Comparison of ENCODE assay signal across 12 cellular contexts in genomic region chr5:151795426-151795825, GRCh38. TPM values are rescaled to one million over a fixed set of nuclear protein-coding genes. Genes with fewer than 3 reads are reported as not detected.
A peak's percentile ranks its signal among the peaks of the same experiment; 100 is the strongest.
DNase-seq lines count a peak whose midpoint lies in the region; ATAC-seq and TF ChIP-seq lines count a peak whose summit lies in the region.
"Had no signal": no experiment of that assay in that cellular context is flagged by ENCODE, and none has a peak within 500 bp of the region (broad histone marks: within the 10 kb centered on the region; RNA-seq: fewer than 3 reads in every experiment).

No MANE protein-coding gene starts in this region.

- peaks cover 12 to 54% of the 10 kb centered on the region in 2 donors for H3K36me3 Mint-ChIP-seq in activated T-cell treated with anti-CD3 and anti-CD28 coated beads, Interleukin-2, amount 50 U/mL, for 72 hours (ENCODE audit: insufficient read depth in 2 of 2)
- H3K36me3 Mint-ChIP-seq in CD8-positive, alpha-beta T cell = peaks cover 91% of the 10 kb centered on the region
- peaks cover 75% of the 10 kb centered on the region for H3K36me3 Mint-ChIP-seq in activated CD8-positive, alpha-beta T cell treated with anti-CD3 and anti-CD28 coated beads, Interleukin-2, amount 10 ng/mL, durations not matched to agents 7 days and 5 days (ENCODE audit: low read depth)

- DNase-seq in activated T-cell treated with anti-CD3 and anti-CD28 coated beads, Interleukin-2, amount 50 U/mL, for 72 hours = no peak
- DNase-seq in activated T-cell treated with anti-CD3 and anti-CD28 coated beads, Interleukin-2, amount 50 U/mL, for 48 hours = no peak
- no peak for DNase-seq in CD8-positive, alpha-beta T cell
- DNase-seq in activated CD8-positive, alpha-beta T cell treated with anti-CD3 and anti-CD28 coated beads, Interleukin-2, amount 10 ng/mL, durations not matched to agents 7 days and 5 days = no peak
- no peak for DNase-seq in NCI-H1436 treated with DMSO at 0.1 percent for 48 hours (lab: John Stamatoyannopoulos, UW)
- DNase-seq: DMS153, DMS79, GDM1, H9 had no signal

- peak overlapping the region; percentile 94 for H3K27ac Mint-ChIP-seq in activated T-cell treated with anti-CD3 and anti-CD28 coated beads, Interleukin-2, amount 50 U/mL, for 72 hours
- peak overlapping the region; percentile 27 for H3K27ac Mint-ChIP-seq in CD8-positive, alpha-beta T cell
- H3K27ac Mint-ChIP-seq in activated CD8-positive, alpha-beta T cell treated with anti-CD3 and anti-CD28 coated beads, Interleukin-2, amount 10 ng/mL, durations not matched to agents 7 days and 5 days = peak overlapping the region; percentile 14
- H3K27ac Mint-ChIP-seq: B cell had no signal

- peaks cover 21% of the 10 kb centered on the region for H3K4me1 Mint-ChIP-seq in activated T-cell treated with anti-CD3 and anti-CD28 coated beads, Interleukin-2, amount 50 U/mL, for 72 hours (ENCODE audit: low read depth)
- peaks cover 31% of the 10 kb centered on the region for H3K4me1 Mint-ChIP-seq in CD8-positive, alpha-beta T cell (ENCODE audit: low read depth)
- H3K4me1 Mint-ChIP-seq in activated CD8-positive, alpha-beta T cell treated with anti-CD3 and anti-CD28 coated beads, Interleukin-2, amount 10 ng/mL, durations not matched to agents 7 days and 5 days (ENCODE audit: low read depth) = peaks cover 33% of the 10 kb centered on the region
- H3K4me1 Mint-ChIP-seq: B cell, H9 had no signal

- intact Hi-C loops in CD8-positive, alpha-beta T cell (cut with DNase I, micrococcal nuclease) = no loop called here

- peaks cover 72% of the 10 kb centered on the region for H3K36me3 ChIP-seq in CD8-positive, alpha-beta T cell (ENCODE audit: insufficient read depth, low read length)

- H3K4me3 ChIP-seq in CD8-positive, alpha-beta T cell (ENCODE audit: low read depth, low read length) = no peak overlapping the region
- H3K4me3 ChIP-seq: BLaER1 treated with 17β-estradiol and CSF1 and Interleukin-3, amounts not matched to agents 10 nM and 100 nM had no signal

- no peaks in the 10 kb centered on the region for H3K9me3 ChIP-seq in CD8-positive, alpha-beta T cell (ENCODE audit: low read length)
- H3K9me3 ChIP-seq: BLaER1 treated with 17β-estradiol and CSF1 and Interleukin-3, amounts not matched to agents 10 nM and 100 nM had no signal

- no peaks in the 10 kb centered on the region for H3K9me3 Mint-ChIP-seq in activated T-cell treated with anti-CD3 and anti-CD28 coated beads, Interleukin-2, amount 50 U/mL, for 72 hours
- no peaks in the 10 kb centered on the region for H3K9me3 Mint-ChIP-seq in CD8-positive, alpha-beta T cell
- H3K9me3 Mint-ChIP-seq in activated CD8-positive, alpha-beta T cell treated with anti-CD3 and anti-CD28 coated beads, Interleukin-2, amount 10 ng/mL, durations not matched to agents 7 days and 5 days (ENCODE audit: insufficient read depth) = no peaks in the 10 kb centered on the region
- H3K9me3 Mint-ChIP-seq: H9 had no signal

- no peak for TF ChIP-seq CTCF in CD8-positive, alpha-beta T cell (IDR thresholded peaks at IDR 0.05)

- H3K27me3 ChIP-seq in CD8-positive, alpha-beta T cell (ENCODE audit: insufficient read depth, low read length) = no peaks in the 10 kb centered on the region
- H3K27me3 ChIP-seq: BLaER1 treated with 17β-estradiol and CSF1 and Interleukin-3, amounts not matched to agents 10 nM and 100 nM had no signal

- POLR2A ChIA-PET in CD8-positive, alpha-beta T cell (lab: Charles Lee) = no interaction called here
- POLR2A ChIA-PET in activated CD8-positive, alpha-beta T cell treated with anti-CD3 and anti-CD28 coated beads, Interleukin-2, amount 10 ng/mL, durations not matched to agents 7 days and 5 days (lab: Charles Lee) = no interaction called here

- CTCF ChIA-PET in CD8-positive, alpha-beta T cell (lab: Charles Lee) = no interaction called here
- CTCF ChIA-PET in activated CD8-positive, alpha-beta T cell treated with anti-CD3 and anti-CD28 coated beads, Interleukin-2, amount 10 ng/mL, durations not matched to agents 7 days and 5 days (lab: Charles Lee) = no interaction called here

- H3K4me3 Mint-ChIP-seq in activated T-cell treated with anti-CD3 and anti-CD28 coated beads, Interleukin-2, amount 50 U/mL, for 72 hours = no peak overlapping the region
- no peak overlapping the region for H3K4me3 Mint-ChIP-seq in CD8-positive, alpha-beta T cell
- no peak overlapping the region for H3K4me3 Mint-ChIP-seq in activated CD8-positive, alpha-beta T cell treated with anti-CD3 and anti-CD28 coated beads, Interleukin-2, amount 10 ng/mL, durations not matched to agents 7 days and 5 days
- H3K4me3 Mint-ChIP-seq: B cell, H9 had no signal

- ATAC-seq in activated T-cell treated with anti-CD3 and anti-CD28 coated beads, Interleukin-2, amount 50 U/mL, for 72 hours (replicated peaks in 1 of 2) = no peak
- no peak for ATAC-seq in CD8-positive, alpha-beta T cell
- ATAC-seq in activated CD8-positive, alpha-beta T cell treated with anti-CD3 and anti-CD28 coated beads, Interleukin-2, amount 10 ng/mL, durations not matched to agents 7 days and 5 days = no peak
- ATAC-seq in GM19467 (IDR thresholded peaks at IDR 0.05; ENCODE audit: unreplicated experiment) = no peak

- H3K27ac ChIP-seq in CD8-positive, alpha-beta T cell (ENCODE audit: low read depth, low read length) = no peak overlapping the region
- H3K27ac ChIP-seq: BLaER1 treated with 17β-estradiol and CSF1 and Interleukin-3, amounts not matched to agents 10 nM and 100 nM had no signal

- H3K4me1 ChIP-seq in CD8-positive, alpha-beta T cell (ENCODE audit: insufficient read depth, low read length) = no peaks in the 10 kb centered on the region

- no peaks in the 10 kb centered on the region for H3K27me3 Mint-ChIP-seq in activated T-cell treated with anti-CD3 and anti-CD28 coated beads, Interleukin-2, amount 50 U/mL, for 72 hours (ENCODE audit: low read depth)
- H3K27me3 Mint-ChIP-seq in CD8-positive, alpha-beta T cell (ENCODE audit: low read depth) = no peaks in the 10 kb centered on the region
- H3K27me3 Mint-ChIP-seq in activated CD8-positive, alpha-beta T cell treated with anti-CD3 and anti-CD28 coated beads, Interleukin-2, amount 10 ng/mL, durations not matched to agents 7 days and 5 days (ENCODE audit: low read depth) = no peaks in the 10 kb centered on the region
- H3K27me3 Mint-ChIP-seq: B cell had no signal

RNA-seq across cellular contexts. Expression of gene G3BP1, which starts 23.7 kb away (rescaled TPM):
- total RNA-seq in activated T-cell treated with anti-CD3 and anti-CD28 coated beads, Interleukin-2, amount 50 U/mL, for 72 hours = 100 to 1,000 TPM; 133 to 157 TPM
- 10 to 100 TPM; 89.1 to 91.1 TPM for total RNA-seq in CD8-positive, alpha-beta T cell
- total RNA-seq in activated CD8-positive, alpha-beta T cell treated with anti-CD3 and anti-CD28 coated beads, Interleukin-2, amount 10 ng/mL, durations not matched to agents 7 days and 5 days = 100 to 1,000 TPM; 193 to 213 TPM

RNA-seq across cellular contexts. Expression of gene ATOX1, which starts 37.0 kb away (rescaled TPM):
- 10 to 100 TPM; 56.1 to 68.0 TPM for total RNA-seq in activated T-cell treated with anti-CD3 and anti-CD28 coated beads, Interleukin-2, amount 50 U/mL, for 72 hours
- total RNA-seq in CD8-positive, alpha-beta T cell = 10 to 100 TPM; 12.6 to 13.2 TPM
- total RNA-seq in activated CD8-positive, alpha-beta T cell treated with anti-CD3 and anti-CD28 coated beads, Interleukin-2, amount 10 ng/mL, durations not matched to agents 7 days and 5 days = 10 to 100 TPM; 45.2 to 46.6 TPM

Comparison
In these comparisons a context has a peak if more than half of its experiments do, and no peak if none do; other contexts are left out.
1. H3K27ac Mint-ChIP-seq: peak in every context shown above with its lines; median percentile 94 in activated T-cell treated with anti-CD3 and anti-CD28 coated beads, Interleukin-2, amount 50 U/mL, for 72 hours; 27 in CD8-positive, alpha-beta T cell; 14 in activated CD8-positive, alpha-beta T cell treated with anti-CD3 and anti-CD28 coated beads, Interleukin-2, amount 10 ng/mL, durations not matched to agents 7 days and 5 days.